Comparison of ENCODE assay signal across 17 cellular contexts in the genomic region with DNA sequence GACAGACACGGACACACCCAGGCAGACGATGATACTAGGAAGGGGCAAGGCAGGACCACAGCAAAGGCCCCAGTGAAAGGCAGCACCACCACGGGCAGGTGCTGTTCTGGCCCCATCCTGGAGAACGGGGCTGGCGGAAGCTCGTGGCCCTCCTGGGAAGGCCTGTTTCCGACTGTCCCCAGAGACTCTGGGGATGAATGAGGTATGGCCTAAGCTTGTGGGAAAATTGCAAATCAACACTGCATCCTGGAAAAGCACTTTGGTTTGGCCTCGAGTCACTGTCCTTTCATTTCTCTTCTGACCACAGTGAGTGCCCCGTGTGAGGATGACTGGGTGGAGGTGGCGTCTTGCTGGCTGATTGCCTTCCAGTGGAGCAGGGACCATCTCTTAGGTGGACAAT.
DNase-seq lines count a peak whose midpoint lies in the region; ATAC-seq lines count a peak whose summit lies in the region.
"Had no signal": no experiment of that assay in that cellular context is flagged by ENCODE, and none has a peak within 500 bp of the region (broad histone marks: within the 10 kb centered on the region; RNA-seq: fewer than 3 reads in every experiment).

No MANE protein-coding gene starts in this region.

- H2BK120ac ChIP-seq in neuronal stem cell (ENCODE audit: low read depth, low read length): no peak overlapping the region

- no peak overlapping the region for H4K91ac ChIP-seq in neuronal stem cell (ENCODE audit: low read depth, low read length, poor library complexity)

- H3K4me3 Mint-ChIP-seq in activated naive CD8-positive, alpha-beta T cell treated with anti-CD3 and anti-CD28 coated beads, Interleukin-2, amount 10 ng/mL, durations not matched to agents 7 days and 5 days: no peak overlapping the region
- no peak overlapping the region for H3K4me3 Mint-ChIP-seq in activated naive CD8-positive, alpha-beta T cell treated with anti-CD3 and anti-CD28 coated beads for 36 hours

- no CpG with 5 or more reads among the region's 10 CpGs for WGBS in neuronal stem cell (ENCODE audit: extremely low coverage in 2 of 2, insufficient read length in 2 of 2, insufficient replicate concordance in 1 of 2), 2 donors

- no peaks in the 10 kb centered on the region for H3K36me3 Mint-ChIP-seq in activated naive CD8-positive, alpha-beta T cell treated with anti-CD3 and anti-CD28 coated beads, Interleukin-2, amount 10 ng/mL, durations not matched to agents 7 days and 5 days
- H3K36me3 Mint-ChIP-seq in activated naive CD8-positive, alpha-beta T cell treated with anti-CD3 and anti-CD28 coated beads for 36 hours: no peaks in the 10 kb centered on the region

- no peak overlapping the region for H2BK15ac ChIP-seq in neuronal stem cell (ENCODE audit: low read length)

- no peak overlapping the region for H3K4me2 ChIP-seq in neuronal stem cell (ENCODE audit: insufficient read depth, low read length, poor library complexity, severe bottlenecking)
- H3K4me2 ChIP-seq: A549 had no signal

- H3K27me3 Mint-ChIP-seq in activated naive CD8-positive, alpha-beta T cell treated with anti-CD3 and anti-CD28 coated beads, Interleukin-2, amount 10 ng/mL, durations not matched to agents 7 days and 5 days: no peaks in the 10 kb centered on the region
- H3K27me3 Mint-ChIP-seq in activated naive CD8-positive, alpha-beta T cell treated with anti-CD3 and anti-CD28 coated beads for 36 hours: no peaks in the 10 kb centered on the region

- H3K9me3 Mint-ChIP-seq in activated naive CD8-positive, alpha-beta T cell treated with anti-CD3 and anti-CD28 coated beads, Interleukin-2, amount 10 ng/mL, durations not matched to agents 7 days and 5 days: no peaks in the 10 kb centered on the region
- no peaks in the 10 kb centered on the region for H3K9me3 Mint-ChIP-seq in activated naive CD8-positive, alpha-beta T cell treated with anti-CD3 and anti-CD28 coated beads for 36 hours

- H3K36me3 ChIP-seq in neuronal stem cell (replicated peaks in 1 of 2; ENCODE audit: control insufficient read depth in 2 of 2, insufficient read depth in 2 of 2, low read length in 2 of 2): no peaks in the 10 kb centered on the region
- H3K36me3 ChIP-seq: SJSA1 had no signal

- no peak for ATAC-seq in activated naive CD8-positive, alpha-beta T cell treated with anti-CD3 and anti-CD28 coated beads, Interleukin-2, amount 10 ng/mL, durations not matched to agents 7 days and 5 days (ENCODE audit: low read depth)
- ATAC-seq in left colon (no peak), HG02938 (IDR thresholded peaks at IDR 0.05; ENCODE audit: unreplicated experiment) (no peak)
- ATAC-seq: A549, PC-3 had no signal

- no peak overlapping the region for H2BK5ac ChIP-seq in neuronal stem cell (ENCODE audit: low read length)

- H2AK5ac ChIP-seq in neuronal stem cell (ENCODE audit: low read depth, low read length): peak overlapping the region; percentile 20

- H3K27me3 ChIP-seq in neuronal stem cell (ENCODE audit: control insufficient read depth in 3 of 3, insufficient read depth in 3 of 3, low read depth in 1 of 3, low read length in 3 of 3): no peaks in the 10 kb centered on the region
- H3K27me3 ChIP-seq: SJSA1 had no signal

- no peak overlapping the region for H3K14ac ChIP-seq in neuronal stem cell (ENCODE audit: low read length)

- intact Hi-C loops in left colon (cut with DNase I, micrococcal nuclease): no loop called here

- H3K4me3 ChIP-seq in neuronal stem cell (ENCODE audit: low read length in 2 of 2): no peak overlapping the region
- H3K4me3 ChIP-seq: A549, SJSA1 had no signal

- no peak overlapping the region for H3K27ac ChIP-seq in neuronal stem cell (replicated peaks; ENCODE audit: low read length)
- H3K27ac ChIP-seq: A549, C4-2B, SJSA1 had no signal

- H4K8ac ChIP-seq in neuronal stem cell (ENCODE audit: low read depth, low read length): no peak overlapping the region

- H3K4me1 Mint-ChIP-seq in activated naive CD8-positive, alpha-beta T cell treated with anti-CD3 and anti-CD28 coated beads, Interleukin-2, amount 10 ng/mL, durations not matched to agents 7 days and 5 days: no peaks in the 10 kb centered on the region
- no peaks in the 10 kb centered on the region for H3K4me1 Mint-ChIP-seq in activated naive CD8-positive, alpha-beta T cell treated with anti-CD3 and anti-CD28 coated beads for 36 hours

- no peak overlapping the region for H3K9ac ChIP-seq in neuronal stem cell (ENCODE audit: low read depth, low read length, poor library complexity)

- H3K79me1 ChIP-seq in neuronal stem cell (ENCODE audit: low read depth, low read length): no peaks in the 10 kb centered on the region

- H3K9me3 ChIP-seq in neuronal stem cell (replicated peaks in 1 of 2; ENCODE audit: control insufficient read depth in 2 of 2, insufficient read depth in 1 of 2, low read depth in 1 of 2, low read length in 2 of 2): no peaks in the 10 kb centered on the region
- H3K9me3 ChIP-seq: A549, SJSA1 had no signal

- no peak overlapping the region for H2AFZ ChIP-seq in neuronal stem cell (ENCODE audit: low read length)

- no peak overlapping the region for H3K4ac ChIP-seq in neuronal stem cell (ENCODE audit: low read length)

- H2BK12ac ChIP-seq in neuronal stem cell (ENCODE audit: low read length): no peak overlapping the region

- H3K27ac Mint-ChIP-seq in activated naive CD8-positive, alpha-beta T cell treated with anti-CD3 and anti-CD28 coated beads, Interleukin-2, amount 10 ng/mL, durations not matched to agents 7 days and 5 days: no peak overlapping the region
- H3K27ac Mint-ChIP-seq in activated naive CD8-positive, alpha-beta T cell treated with anti-CD3 and anti-CD28 coated beads for 36 hours: no peak overlapping the region

- DNase-seq in activated naive CD8-positive, alpha-beta T cell treated with anti-CD3 and anti-CD28 coated beads, Interleukin-2, amount 10 ng/mL, durations not matched to agents 7 days and 5 days: peak; percentile 10
- no peak for DNase-seq in activated naive CD8-positive, alpha-beta T cell treated with anti-CD3 and anti-CD28 coated beads for 36 hours
- DNase-seq in activated CD8-positive, alpha-beta memory T cell treated with anti-CD3 and anti-CD28 coated beads, Interleukin-2, amount 50 U/mL, for 48 hours: peak; percentile 35
- DNase-seq in neuronal stem cell (ENCODE audit: low spot score) (no peak), left colon (no peak), SHP77 treated with DMSO at 0.1 percent for 48 hours (lab: John Stamatoyannopoulos, UW) (no peak)
- DNase-seq: DND-41, GF-D8, NCI-H1105, NCI-H2029, NCI-H510A, NCI-H774, PC-3 had no signal

- H3K23ac ChIP-seq in neuronal stem cell (ENCODE audit: low read depth, low read length, poor library complexity): no peak overlapping the region

- peaks cover 13% of the 10 kb centered on the region in 2 donors for H3K4me1 ChIP-seq in neuronal stem cell (ENCODE audit: control insufficient read depth in 2 of 2, insufficient read depth in 1 of 2, low read depth in 1 of 2, low read length in 2 of 2)

- peak overlapping the region; percentile 33 for H3K18ac ChIP-seq in neuronal stem cell (ENCODE audit: low read length)

- POLR2A ChIA-PET in activated naive CD8-positive, alpha-beta T cell treated with anti-CD3 and anti-CD28 coated beads, Interleukin-2, amount 10 ng/mL, durations not matched to agents 7 days and 5 days (lab: Charles Lee): no interaction called here

Comparison
In these comparisons a context has a peak if more than half of its experiments do, and no peak if none do; other contexts are left out.
1. DNase-seq: peak in activated naive CD8-positive, alpha-beta T cell treated with anti-CD3 and anti-CD28 coated beads, Interleukin-2, amount 10 ng/mL, durations not matched to agents 7 days and 5 days (single experiment) and activated CD8-positive, alpha-beta memory T cell treated with anti-CD3 and anti-CD28 coated beads, Interleukin-2, amount 50 U/mL, for 48 hours (single experiment); none in activated naive CD8-positive, alpha-beta T cell treated with anti-CD3 and anti-CD28 coated beads for 36 hours (single experiment), neuronal stem cell (single experiment), left colon (0 of 2) and SHP77 treated with DMSO at 0.1 percent for 48 hours (single experiment).